ENCODE assay signal across 1 cellular context in the genomic region with DNA sequence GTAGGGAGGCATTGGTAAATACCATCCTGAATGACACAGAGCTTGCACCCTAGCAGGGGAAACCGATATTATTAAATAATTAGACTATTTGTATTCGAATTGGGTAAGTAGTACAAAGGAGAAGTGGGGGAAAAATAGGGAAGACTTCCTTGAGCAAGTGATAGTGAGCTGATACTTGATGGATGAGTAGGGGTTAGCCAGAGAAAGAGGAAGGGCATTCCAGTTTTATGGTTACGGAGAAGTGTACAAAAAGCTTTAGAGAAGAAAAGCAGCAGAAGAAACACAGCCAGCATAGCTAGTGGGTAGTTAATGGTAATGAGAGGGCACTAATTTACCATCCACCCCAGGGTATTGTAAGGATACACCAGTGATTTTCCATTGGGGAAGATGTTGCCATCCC.
TF ChIP-seq lines count a peak whose summit lies in the region.

No MANE protein-coding gene starts in this region.

TF ChIP-seq in HepG2, 621 proteins besides CTCF, POLR2A, EP300 and RAD21:
- no peak for TF ChIP-seq SIN3B (IDR thresholded peaks at IDR 0.05; ENCODE audit: low read length)
- no peak for TF ChIP-seq HNRNPL (IDR thresholded peaks at IDR 0.05; ENCODE audit: low read depth, low read length)
- TF ChIP-seq ZSCAN12 (CRISPR knock-in tag; IDR thresholded peaks at IDR 0.05) = no peak
- TF ChIP-seq KMT2A (CRISPR knock-in tag; IDR thresholded peaks at IDR 0.05) = no peak
- TF ChIP-seq, protein P1, sequence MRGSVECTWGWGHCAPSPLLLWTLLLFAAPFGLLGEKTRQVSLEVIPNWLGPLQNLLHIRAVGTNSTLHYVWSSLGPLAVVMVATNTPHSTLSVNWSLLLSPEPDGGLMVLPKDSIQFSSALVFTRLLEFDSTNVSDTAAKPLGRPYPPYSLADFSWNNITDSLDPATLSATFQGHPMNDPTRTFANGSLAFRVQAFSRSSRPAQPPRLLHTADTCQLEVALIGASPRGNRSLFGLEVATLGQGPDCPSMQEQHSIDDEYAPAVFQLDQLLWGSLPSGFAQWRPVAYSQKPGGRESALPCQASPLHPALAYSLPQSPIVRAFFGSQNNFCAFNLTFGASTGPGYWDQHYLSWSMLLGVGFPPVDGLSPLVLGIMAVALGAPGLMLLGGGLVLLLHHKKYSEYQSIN (CRISPR knock-in tag; IDR thresholded peaks at IDR 0.05; ENCODE audit: borderline replicate concordance) = no peak
- no peak for TF ChIP-seq PHB2 (IDR thresholded peaks at IDR 0.05; ENCODE audit: partially characterized antibody)
- TF ChIP-seq MTERF4 (CRISPR knock-in tag; IDR thresholded peaks at IDR 0.05) = no peak
- no peak for TF ChIP-seq HNRNPK (IDR thresholded peaks at IDR 0.05; ENCODE audit: low read depth, low read length, poor library complexity, severe bottlenecking)
- no peak for TF ChIP-seq ATF5 (CRISPR knock-in tag; IDR thresholded peaks at IDR 0.05; ENCODE audit: low read depth)
- TF ChIP-seq, protein P2, sequence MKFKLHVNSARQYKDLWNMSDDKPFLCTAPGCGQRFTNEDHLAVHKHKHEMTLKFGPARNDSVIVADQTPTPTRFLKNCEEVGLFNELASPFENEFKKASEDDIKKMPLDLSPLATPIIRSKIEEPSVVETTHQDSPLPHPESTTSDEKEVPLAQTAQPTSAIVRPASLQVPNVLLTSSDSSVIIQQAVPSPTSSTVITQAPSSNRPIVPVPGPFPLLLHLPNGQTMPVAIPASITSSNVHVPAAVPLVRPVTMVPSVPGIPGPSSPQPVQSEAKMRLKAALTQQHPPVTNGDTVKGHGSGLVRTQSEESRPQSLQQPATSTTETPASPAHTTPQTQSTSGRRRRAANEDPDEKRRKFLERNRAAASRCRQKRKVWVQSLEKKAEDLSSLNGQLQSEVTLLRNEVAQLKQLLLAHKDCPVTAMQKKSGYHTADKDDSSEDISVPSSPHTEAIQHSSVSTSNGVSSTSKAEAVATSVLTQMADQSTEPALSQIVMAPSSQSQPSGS (CRISPR knock-in tag; IDR thresholded peaks at IDR 0.05) = no peak
- no peak for TF ChIP-seq ZNF282 (IDR thresholded peaks at IDR 0.05; ENCODE audit: partially characterized antibody)
- no peak for TF ChIP-seq AGO2 (optimal IDR thresholded peaks at IDR 0.05; ENCODE audit: low read depth, low read length)
- no peak for TF ChIP-seq ZFP36L1 (CRISPR knock-in tag; IDR thresholded peaks at IDR 0.05)
